ENCODE assay signal across 8 cellular contexts in the genomic region with DNA sequence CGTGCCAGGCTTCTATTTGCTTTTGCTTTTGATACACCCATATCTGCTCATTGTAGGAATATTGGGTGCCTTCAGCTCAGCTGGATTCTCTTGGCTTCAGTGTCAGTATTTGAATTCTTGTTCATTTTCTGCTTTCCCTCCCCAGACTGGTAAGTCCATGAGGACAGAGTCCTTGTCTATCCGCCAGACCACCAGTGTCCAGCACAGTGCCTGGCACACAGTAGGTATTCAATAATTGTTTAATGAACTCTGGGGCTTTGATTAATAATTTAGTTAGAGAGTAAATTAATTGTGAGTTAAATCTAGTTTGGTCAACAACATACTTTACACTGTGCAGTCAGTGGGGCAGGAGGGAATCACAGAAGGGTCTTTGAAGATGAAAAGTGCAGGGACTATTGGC.
DNase-seq lines count a peak whose midpoint lies in the region; ATAC-seq and TF ChIP-seq lines count a peak whose summit lies in the region.

No MANE protein-coding gene starts in this region.

- H3K4me2 ChIP-seq in fibroblast of lung (ENCODE audit: extremely low read depth, insufficient read depth, low read length): peak overlapping the region; percentile 86
- H3K4me2 ChIP-seq in skeletal muscle satellite cell (ENCODE audit: low read length): peak overlapping the region; percentile 91

- no peak for DNase-seq in GM12864 (ENCODE audit: low read depth)
- DNase-seq in fibroblast of lung (ENCODE audit: low read depth in 2 of 2): no peak
- no peak for DNase-seq in GM13977 (ENCODE audit: low spot score)
- DNase-seq in stimulated activated naive CD4-positive, alpha-beta T cell treated with Interleukin-2 at 50 U/mL for 16 hours (lab: John Stamatoyannopoulos, UW): no peak
- DNase-seq in hepatic stellate cell (ENCODE audit: low spot score): no peak

- no peaks in the 10 kb centered on the region for H3K79me2 ChIP-seq in fibroblast of lung (ENCODE audit: control insufficient read depth, insufficient read depth, low read length)

- ATAC-seq in HG03457 (IDR thresholded peaks at IDR 0.05; ENCODE audit: unreplicated experiment): no peak

- no peaks in the 10 kb centered on the region for H3K27me3 ChIP-seq in fibroblast of lung (ENCODE audit: control insufficient read depth, insufficient read depth, low read length)
- no peaks in the 10 kb centered on the region for H3K27me3 ChIP-seq in skeletal muscle satellite cell (ENCODE audit: control insufficient read depth, insufficient read depth, low read length)

- no peaks in the 10 kb centered on the region for H3K9me3 ChIP-seq in fibroblast of lung (ENCODE audit: control insufficient read depth, insufficient read depth, low read depth, low read length)
- H3K9me3 ChIP-seq in skeletal muscle satellite cell (replicated peaks; ENCODE audit: low read length): no peaks in the 10 kb centered on the region

- H3K9ac ChIP-seq in fibroblast of lung (ENCODE audit: insufficient read depth, low read length) (no peak overlapping the region), skeletal muscle satellite cell (ENCODE audit: low read depth, low read length) (peak overlapping the region; percentile 90)

- H4K20me1 ChIP-seq in fibroblast of lung (ENCODE audit: control insufficient read depth, extremely low read depth, insufficient read depth, low read length): no peaks in the 10 kb centered on the region

- H3K36me3 ChIP-seq in fibroblast of lung (ENCODE audit: control insufficient read depth, insufficient read depth, low read length) (no peaks in the 10 kb centered on the region), skeletal muscle satellite cell (ENCODE audit: insufficient read depth, low read length) (no peaks in the 10 kb centered on the region)

- H3K27ac ChIP-seq in VCaP: peak overlapping the region; percentile 93
- H3K27ac ChIP-seq in fibroblast of lung (ENCODE audit: insufficient read depth, low read length): peak overlapping the region; percentile 80

- H3K4me1 ChIP-seq in fibroblast of lung (ENCODE audit: control insufficient read depth, extremely low read depth, insufficient read depth, low read length) (no peaks in the 10 kb centered on the region), skeletal muscle satellite cell (ENCODE audit: control insufficient read depth, insufficient read depth, low read length) (peaks cover 45% of the 10 kb centered on the region)

- H3K4me3 ChIP-seq in GM12864 (ENCODE audit: low read depth, low read length) (peak overlapping the region; percentile 60), fibroblast of lung (replicated peaks in 1 of 4; ENCODE audit: control extremely low read depth in 1 of 4, insufficient read depth in 1 of 4, low read depth in 3 of 4, low read length in 4 of 4) (peak overlapping the region in 2 of 4 experiments; percentile 60), skeletal muscle satellite cell (ENCODE audit: low read length) (peak overlapping the region; percentile 75)

- H2AFZ ChIP-seq in fibroblast of lung (ENCODE audit: low read length): no peak overlapping the region

- TF ChIP-seq CTCF in GM12864 (IDR thresholded peaks at IDR 0.05; ENCODE audit: low read depth, low read length, missing control alignments) (no peak), VCaP (conservative IDR thresholded peaks at IDR 0.05) (no peak), fibroblast of lung (conservative IDR thresholded peaks at IDR 0.05 in 1 of 2, IDR thresholded peaks at IDR 0.05 in 1 of 2; ENCODE audit: low read depth in 1 of 2, low read length in 2 of 2) (no peak), GM13977 (IDR thresholded peaks at IDR 0.05; ENCODE audit: extremely low read depth, insufficient read depth, missing control alignments) (no peak)

- in situ Hi-C loops in GM13977 (cut with MboI; ENCODE audit: low pct_unique_long_range_greater_than_20kb, low sequenced_read_pairs, unreplicated experiment): no loop called here
